In the genomic region with DNA sequence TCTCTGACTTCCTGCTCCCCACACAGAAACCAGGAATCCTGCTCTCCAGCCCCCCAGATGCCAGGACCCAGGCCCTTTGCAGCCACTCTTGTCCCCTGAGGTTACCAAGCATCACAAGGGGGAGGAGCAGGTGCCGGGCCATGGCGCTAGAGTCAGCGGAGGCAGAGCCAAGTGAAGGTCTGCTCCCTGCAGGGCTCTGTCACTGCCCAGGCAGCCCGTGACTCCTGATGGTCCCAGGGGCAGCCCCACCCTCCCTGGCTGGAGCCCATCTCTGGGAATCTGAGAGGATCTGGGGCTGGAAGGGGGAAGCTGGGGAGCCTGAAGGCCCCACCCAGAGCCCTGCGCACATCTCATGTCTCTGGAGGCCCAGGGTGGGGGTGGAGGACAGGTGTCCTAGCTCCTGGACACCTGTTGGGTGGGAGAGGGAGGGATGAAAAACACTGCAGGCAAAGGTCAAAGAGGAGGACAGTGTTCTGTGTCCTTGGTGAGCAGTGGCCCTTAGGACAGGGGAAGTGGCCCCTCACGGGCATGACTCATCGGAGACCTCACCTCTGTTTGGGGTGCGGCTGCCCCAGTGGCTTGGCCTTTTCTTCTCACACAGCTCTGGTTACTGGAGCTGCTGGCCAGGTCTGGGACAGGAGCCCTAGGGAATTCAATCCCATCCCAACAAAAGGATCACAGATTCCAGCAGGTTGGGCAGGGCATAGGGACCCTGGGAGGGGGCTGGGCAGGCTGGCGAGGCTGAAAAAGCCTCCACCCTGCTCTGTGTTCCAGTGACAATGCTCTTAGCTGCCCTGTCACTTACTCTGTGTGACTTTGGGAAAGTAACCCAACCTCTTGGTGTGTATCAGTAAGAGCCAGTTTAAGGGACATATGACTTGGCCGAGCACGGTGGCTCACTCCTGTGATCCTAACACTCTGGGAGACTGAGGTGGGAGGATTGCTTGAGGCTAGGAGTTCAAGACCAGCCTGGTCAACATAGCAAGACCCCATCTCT, we compare ENCODE assay signal across 23 cellular contexts. TPM values are rescaled to one million over a fixed set of nuclear protein-coding genes. Genes with fewer than 3 reads are reported as not detected.
A peak's percentile ranks its signal among the peaks of the same experiment; 100 is the strongest.
DNase-seq lines count a peak whose midpoint lies in the region; ATAC-seq, FAIRE-seq and TF ChIP-seq lines count a peak whose summit lies in the region.
"Had no signal": no experiment of that assay in that cellular context is flagged by ENCODE, and none has a peak within 500 bp of the region (broad histone marks: within the 10 kb centered on the region; RNA-seq: fewer than 3 reads in every experiment).

Gene PRSS36, minus strand, starts transcription at position 173 of the 997 bp plus-strand sequence. Its CDS starts 31 bp downstream, at position 142.

- TF ChIP-seq RAD21 in H1 (IDR thresholded peaks at IDR 0.05 in 1 of 2, conservative IDR thresholded peaks at IDR 0.05 in 1 of 2; ENCODE audit: low read depth in 2 of 2, low read length in 2 of 2): no peak

- H3K27me3 ChIP-seq in H1 (replicated peaks in 1 of 4; ENCODE audit: control insufficient read depth in 3 of 4, extremely low read depth in 1 of 4, insufficient read depth in 3 of 4, low read length in 3 of 4): peaks cover 0 to 11% (median 5%) of the 10 kb centered on the region in 4 experiments; a peak in 4 of 7 replicates
- H3K27me3 ChIP-seq in naive thymus-derived CD4-positive, alpha-beta T cell (ENCODE audit: control insufficient read depth in 2 of 2, insufficient read depth in 2 of 2, low read length in 2 of 2): no peaks in the 10 kb centered on the region
- H3K27me3 ChIP-seq in breast epithelium: no peaks in the 10 kb centered on the region
- H3K27me3 ChIP-seq: testis had no signal

- H3K4me2 ChIP-seq in H1 (ENCODE audit: insufficient read depth in 1 of 2, low read depth in 2 of 2, low read length in 2 of 2): peak within 1 kb of the TSS; percentile 57 to 77; a peak in 3 of 4 replicates

- peaks cover 7% of the 10 kb centered on the region; the same call in 1 of the 2 replicates for H3K23me2 ChIP-seq in H1 (ENCODE audit: low read depth, low read length)

- H2BK20ac ChIP-seq in H1 (ENCODE audit: low read length): no peak within 1 kb of the TSS

- no peak for TF ChIP-seq CTCF in CD14-positive monocyte (IDR thresholded peaks at IDR 0.05)
- no peak for TF ChIP-seq CTCF in HEK293 (tag by site-specific recombination; IDR thresholded peaks at IDR 0.05)
- no peak for TF ChIP-seq CTCF in H1 (IDR thresholded peaks at IDR 0.05; ENCODE audit: control extremely low read depth in 1 of 3, insufficient read depth in 1 of 3, low read depth in 1 of 3, low read length in 3 of 3)
- TF ChIP-seq CTCF in breast epithelium (IDR thresholded peaks at IDR 0.05): no peak

- intact Hi-C loops in CD14-positive monocyte (cut with micrococcal nuclease): loop anchor here (10.0 kb wide), 4 partner anchors 55 to 165 kb away; partner anchors contain the start of genes HSD3B7 (in 1 of the 2), PYDC1 (in 1 of the 2), TRIM72 (in 1 of the 2) and VKORC1 (in 1 of the 2)
- intact Hi-C loops in naive thymus-derived CD4-positive, alpha-beta T cell (cut with micrococcal nuclease): no loop called here
- intact Hi-C loops in breast epithelium (cut with DNase I; ENCODE audit: low total_unique reads): no loop called here

- peak within 1 kb of the TSS; percentile 26; the same call in 1 of the 2 replicates for H2BK5ac ChIP-seq in H1 (ENCODE audit: low read depth, low read length)

- DNase-seq in CD14-positive monocyte (ENCODE audit: low spot score) (peak; percentile 75), H1 (ENCODE audit: low read depth in 1 of 2, low spot score in 2 of 2) (no peak), activated gamma-delta T cell treated with Interleukin-2 at 50 U/mL for 16 hours (no peak), breast epithelium (ENCODE audit: low spot score in 2 of 2) (no peak)
- DNase-seq in naive thymus-derived CD4-positive, alpha-beta T cell: no peak
- no peak for DNase-seq in stimulated activated CD4-positive, alpha-beta T cell treated with anti-CD3 and anti-CD28 coated beads, Interleukin-1b, Interleukin-23, amount 100 ng/mL, for 48 hours
- DNase-seq: activated CD4-positive, alpha-beta T cell treated with anti-CD3 and anti-CD28 coated beads, Interleukin-2, amount 10 ng/mL, durations not matched to agents 24 days and 14 days; activated naive CD8-positive, alpha-beta T cell treated with anti-CD3 and anti-CD28 coated beads, Interleukin-2, amount 50 U/mL, for 24 hours; foreskin fibroblast; GOT3; NCI-H2029; NCI-H510A; nucleus accumbens; right cardiac atrium; SW 1271; testis had no signal

- CTCF ChIA-PET in HEK293 (lab: Yijun Ruan, JAX) (interaction anchor here (1.0 kb wide), 1 partner anchor 8 kb away, joined by 4 read pairs; no protein-coding TSS in a partner anchor), H1 (lab: Charles Lee; ENCODE audit: partially characterized antibody) (interaction anchor here (1.0 to 1.5 kb wide), 4 partner anchors 8 to 72 kb away, joined by 3 to 6 read pairs (median 4); no protein-coding TSS in a partner anchor)
- CTCF ChIA-PET in naive thymus-derived CD4-positive, alpha-beta T cell (lab: Charles Lee): no interaction called here

- H3K27ac ChIP-seq in HEK293 (ENCODE audit: extremely low read depth, low read depth, low read length) (no peak within 1 kb of the TSS), H1 (ENCODE audit: low read depth, low read length) (no peak within 1 kb of the TSS), breast epithelium (no peak within 1 kb of the TSS)
- H3K27ac ChIP-seq in naive thymus-derived CD4-positive, alpha-beta T cell (ENCODE audit: low read depth, low read length): no peak within 1 kb of the TSS
- H3K27ac ChIP-seq: epithelial cell of prostate, RWPE1, testis had no signal

- H2AFZ ChIP-seq in H1 (ENCODE audit: low read length): no peak within 1 kb of the TSS

- H3K4me3 ChIP-seq in HEK293 (ENCODE audit: low read depth, low read length) (no peak within 1 kb of the TSS), H1 (ENCODE audit: extremely low read depth in 1 of 4, insufficient read depth in 2 of 4, low read depth in 3 of 4, low read length in 4 of 4) (peak within 1 kb of the TSS in 1 of 4 experiments; percentile 59; a peak in 1 of 8 replicates), breast epithelium (peak within 1 kb of the TSS in 1 of 3 donors; percentile 15)
- H3K4me3 ChIP-seq in naive thymus-derived CD4-positive, alpha-beta T cell (ENCODE audit: low read length): no peak within 1 kb of the TSS

- peak within 1 kb of the TSS; percentile 73 to 89 (median 87) for H3K27ac Mint-ChIP-seq in CD14-positive monocyte
- no peak within 1 kb of the TSS for H3K27ac Mint-ChIP-seq in naive thymus-derived CD4-positive, alpha-beta T cell
- H3K27ac Mint-ChIP-seq: activated CD4-positive, alpha-beta T cell treated with anti-CD3 and anti-CD28 coated beads, Interleukin-2, amount 10 ng/mL, durations not matched to agents 24 days and 14 days; activated naive CD8-positive, alpha-beta T cell treated with anti-CD3 and anti-CD28 coated beads, Interleukin-2, amount 50 U/mL, for 24 hours; stimulated activated effector memory CD8-positive, alpha-beta T cell treated with anti-CD3 and anti-CD28 coated beads, Interleukin-12 subunit alpha, Interleukin-12 subunit beta, amount 100 ng/mL, for 72 hours had no signal

- H3K4me1 ChIP-seq in HEK293 (ENCODE audit: control insufficient read depth, insufficient read depth, low read length) (no peaks in the 10 kb centered on the region), H1 (replicated peaks in 1 of 4; ENCODE audit: control insufficient read depth in 3 of 4, insufficient read depth in 4 of 4, low read length in 3 of 4) (peaks cover 0 to 18% (median 4%) of the 10 kb centered on the region in 4 experiments; a peak in 5 of 7 replicates), breast epithelium (no peaks in the 10 kb centered on the region)
- no peaks in the 10 kb centered on the region for H3K4me1 ChIP-seq in naive thymus-derived CD4-positive, alpha-beta T cell (ENCODE audit: control insufficient read depth in 2 of 2, insufficient read depth in 2 of 2, low read length in 2 of 2)
- H3K4me1 ChIP-seq: testis had no signal

- H4K8ac ChIP-seq in H1 (ENCODE audit: extremely low read depth, insufficient read depth, low read length): no peak within 1 kb of the TSS; the same call in 1 of the 2 replicates

- H3K79me1 ChIP-seq in H1 (ENCODE audit: low read depth, low read length): no peaks in the 10 kb centered on the region

- H3K4ac ChIP-seq in H1 (replicated peaks; ENCODE audit: insufficient read length, low read depth, low read length): no peak within 1 kb of the TSS

- TF ChIP-seq POLR2A in H1 (IDR thresholded peaks at IDR 0.05; ENCODE audit: control extremely low read depth in 1 of 2, low read depth in 2 of 2, low read length in 2 of 2) (no peak), breast epithelium (IDR thresholded peaks at IDR 0.05) (no peak)

- H2AK5ac ChIP-seq in H1 (ENCODE audit: low read depth, low read length): no peak within 1 kb of the TSS; the same call in 1 of the 2 replicates

- 0 out of 2 replicates have a peak within 1 kb of the TSS, but pooled peaks have one; percentile 53 for H2BK12ac ChIP-seq in H1 (ENCODE audit: low read depth, low read length)

- H3K18ac ChIP-seq in H1 (ENCODE audit: extremely low read depth, low read length): peak within 1 kb of the TSS; percentile 19; the same call in 1 of the 2 replicates

- peak within 1 kb of the TSS; percentile 81 for H2BK15ac ChIP-seq in H1 (ENCODE audit: low read length)

- H2BK120ac ChIP-seq in H1 (replicated peaks; ENCODE audit: low read depth, low read length): no peak within 1 kb of the TSS

- WGBS in H1 (ENCODE audit: extremely low coverage in 1 of 2, insufficient coverage in 1 of 2, insufficient read length in 1 of 2, insufficient replicate concordance in 2 of 2, low coverage in 1 of 2, low lambda C conversion rate in 2 of 2, missing lambda C conversion rate in 1 of 2), 2 experiments: 87% methylated on average over 6 of the region's 11 CpGs; no CpG with 5 or more reads in 1 of the 2 experiments

- no peaks in the 10 kb centered on the region for H4K20me1 ChIP-seq in H1 (replicated peaks in 1 of 2; ENCODE audit: control insufficient read depth in 1 of 2, insufficient read depth in 2 of 2, low read length in 2 of 2)

- peaks cover 46% of the 10 kb centered on the region for H3K4me1 Mint-ChIP-seq in CD14-positive monocyte
- H3K4me1 Mint-ChIP-seq in naive thymus-derived CD4-positive, alpha-beta T cell: peaks cover 0 to 6% (median 0%) of the 10 kb centered on the region in 7 donors
- H3K4me1 Mint-ChIP-seq: activated naive CD8-positive, alpha-beta T cell treated with anti-CD3 and anti-CD28 coated beads, Interleukin-2, amount 50 U/mL, for 24 hours; stimulated activated effector memory CD8-positive, alpha-beta T cell treated with anti-CD3 and anti-CD28 coated beads, Interleukin-12 subunit alpha, Interleukin-12 subunit beta, amount 100 ng/mL, for 72 hours had no signal

- H3K9me3 Mint-ChIP-seq in CD14-positive monocyte: peaks cover 0 to 5% (median 0%) of the 10 kb centered on the region in 7 donors
- H3K9me3 Mint-ChIP-seq in naive thymus-derived CD4-positive, alpha-beta T cell: peaks cover 0 to 1% (median 0%) of the 10 kb centered on the region in 11 donors
- H3K9me3 Mint-ChIP-seq: activated CD4-positive, alpha-beta T cell treated with anti-CD3 and anti-CD28 coated beads, Interleukin-2, amount 10 ng/mL, durations not matched to agents 24 days and 14 days; activated naive CD8-positive, alpha-beta T cell treated with anti-CD3 and anti-CD28 coated beads, Interleukin-2, amount 50 U/mL, for 24 hours; stimulated activated effector memory CD8-positive, alpha-beta T cell treated with anti-CD3 and anti-CD28 coated beads, Interleukin-12 subunit alpha, Interleukin-12 subunit beta, amount 100 ng/mL, for 72 hours had no signal

- H3K56ac ChIP-seq in H1 (replicated peaks; ENCODE audit: insufficient read length, low read depth, low read length): no peak within 1 kb of the TSS

- no peak within 1 kb of the TSS for H3K9ac ChIP-seq in H1 (replicated peaks in 1 of 4; ENCODE audit: extremely low read depth in 1 of 4, low read depth in 3 of 4, low read length in 3 of 4)

- no peak within 1 kb of the TSS for H3K14ac ChIP-seq in H1 (ENCODE audit: insufficient read length)

- ATAC-seq in naive thymus-derived CD4-positive, alpha-beta T cell: peak; percentile 45
- ATAC-seq in GM21576 (IDR thresholded peaks at IDR 0.05; ENCODE audit: unreplicated experiment): no peak
- ATAC-seq: activated naive CD8-positive, alpha-beta T cell treated with anti-CD3 and anti-CD28 coated beads, Interleukin-2, amount 50 U/mL, for 24 hours; stimulated activated effector memory CD8-positive, alpha-beta T cell treated with anti-CD3 and anti-CD28 coated beads, Interleukin-12 subunit alpha, Interleukin-12 subunit beta, amount 100 ng/mL, for 72 hours had no signal

- no peak within 1 kb of the TSS for H4K91ac ChIP-seq in H1 (replicated peaks; ENCODE audit: insufficient read length, low read length)

- no peaks in the 10 kb centered on the region for H3K79me2 ChIP-seq in H1 (ENCODE audit: control insufficient read depth in 1 of 2, insufficient read depth in 2 of 2, low read length in 2 of 2)

- H3K9me3 ChIP-seq in HEK293 (ENCODE audit: control insufficient read depth, insufficient read depth, low read depth, low read length) (no peaks in the 10 kb centered on the region), H1 (ENCODE audit: insufficient read depth in 2 of 2, low read depth in 1 of 2, low read length in 1 of 2) (no peaks in the 10 kb centered on the region), breast epithelium (no peaks in the 10 kb centered on the region)
- no peaks in the 10 kb centered on the region for H3K9me3 ChIP-seq in naive thymus-derived CD4-positive, alpha-beta T cell (ENCODE audit: control insufficient read depth in 2 of 3, low read length in 3 of 3)
- H3K9me3 ChIP-seq: testis had no signal

- no peak within 1 kb of the TSS for H4K5ac ChIP-seq in H1 (ENCODE audit: insufficient read length, low read depth, low read length)

- FAIRE-seq in H1 (lab: Jason Lieb, UNC): no peak
- FAIRE-seq: GM18507, TTC549 had no signal

- TF ChIP-seq EP300 in H1 (IDR thresholded peaks at IDR 0.05; ENCODE audit: borderline replicate concordance in 1 of 2, low read depth in 2 of 2, low read length in 2 of 2): no peak

- no peaks in the 10 kb centered on the region for H3K36me3 ChIP-seq in HEK293 (ENCODE audit: control insufficient read depth in 2 of 2, insufficient read depth in 1 of 2, low read length in 2 of 2)
- no peaks in the 10 kb centered on the region for H3K36me3 ChIP-seq in H1 (ENCODE audit: control insufficient read depth in 2 of 4, insufficient read depth in 4 of 4, low read length in 3 of 4)
- no peaks in the 10 kb centered on the region for H3K36me3 ChIP-seq in naive thymus-derived CD4-positive, alpha-beta T cell (ENCODE audit: control insufficient read depth in 2 of 3, insufficient read depth in 3 of 3, low read length in 3 of 3)
- H3K36me3 ChIP-seq in breast epithelium: no peaks in the 10 kb centered on the region

- no peak within 1 kb of the TSS for H3K23ac ChIP-seq in H1 (ENCODE audit: insufficient read length)

- H3K4me3 Mint-ChIP-seq in CD14-positive monocyte: peak within 1 kb of the TSS in 1 of 2 donors; percentile 67
- no peak within 1 kb of the TSS for H3K4me3 Mint-ChIP-seq in naive thymus-derived CD4-positive, alpha-beta T cell
- H3K4me3 Mint-ChIP-seq: activated CD4-positive, alpha-beta T cell treated with anti-CD3 and anti-CD28 coated beads, Interleukin-2, amount 10 ng/mL, durations not matched to agents 24 days and 14 days; activated naive CD8-positive, alpha-beta T cell treated with anti-CD3 and anti-CD28 coated beads, Interleukin-2, amount 50 U/mL, for 24 hours; stimulated activated effector memory CD8-positive, alpha-beta T cell treated with anti-CD3 and anti-CD28 coated beads, Interleukin-12 subunit alpha, Interleukin-12 subunit beta, amount 100 ng/mL, for 72 hours had no signal

- POLR2A ChIA-PET in HEK293 (lab: Yijun Ruan, JAX): no interaction called here
- POLR2A ChIA-PET in H1 (lab: Charles Lee; ENCODE audit: partially characterized antibody): interaction anchor here (0.5 to 34.9 kb wide), 7 partner anchors 8 to 48 kb away, joined by 3 to 713 read pairs (median 5); partner anchors contain the start of genes BCKDK, FUS, KAT8 and PRSS8
- POLR2A ChIA-PET in naive thymus-derived CD4-positive, alpha-beta T cell (lab: Charles Lee): no interaction called here

- H3K36me3 Mint-ChIP-seq in CD14-positive monocyte: no peaks in the 10 kb centered on the region
- H3K36me3 Mint-ChIP-seq in naive thymus-derived CD4-positive, alpha-beta T cell: no peaks in the 10 kb centered on the region
- H3K36me3 Mint-ChIP-seq: stimulated activated effector memory CD8-positive, alpha-beta T cell treated with anti-CD3 and anti-CD28 coated beads, Interleukin-12 subunit alpha, Interleukin-12 subunit beta, amount 100 ng/mL, for 72 hours had no signal

- peaks cover 0 to 5% (median 4%) of the 10 kb centered on the region in 3 donors for H3K27me3 Mint-ChIP-seq in CD14-positive monocyte (ENCODE audit: low read depth in 3 of 3)
- peaks cover 0 to 6% (median 0%) of the 10 kb centered on the region in 5 donors for H3K27me3 Mint-ChIP-seq in naive thymus-derived CD4-positive, alpha-beta T cell

RNA-seq across cellular contexts. Expression of gene PRSS36, which starts in this region (rescaled TPM):
- polyA plus RNA-seq in CD14-positive monocyte (1 to 10 TPM; 3.1 to 4.2 TPM), H1 (2011; rRNA removed) (1.9 and 3.1 TPM in 2 replicates)
- total RNA-seq in H1 (2021; fragmentation: NEBNext Ultra II Directional; extraction: Animal tissue kit (Norgen Biotek cat#: 25700)): 1.3 TPM in 2 replicates
- 2.3 TPM for polyA plus RNA-seq in H1 (2011; cell fraction: cytosol; rRNA removed)
- polyA plus RNA-seq in H1 (2011; cell fraction: nucleus; rRNA removed): 3.5 TPM
- polyA plus RNA-seq in H1 (2012, experiment 1 of 2): 0.76 to 1.4 TPM (median 1.1 TPM) in 4 replicates
- polyA plus RNA-seq in H1 (2012, experiment 2 of 2): 0.33 TPM
- polyA plus RNA-seq in H1 (2013, experiment 1 of 2): 0.87 TPM
- 0.68 TPM for polyA plus RNA-seq in H1 (2013, experiment 2 of 2)
- 0.41 TPM in 1 of 2 replicates, not detected in the other for polyA minus RNA-seq in H1 (2011; rRNA and poly(A)+ RNA removed)
- polyA minus RNA-seq in H1 (2011; cell fraction: cytosol; rRNA and poly(A)+ RNA removed): not detected
- polyA minus RNA-seq in H1 (2011; cell fraction: nucleus; rRNA and poly(A)+ RNA removed): 1.7 TPM
- 1 to 10 TPM in 2 of 5 experiments, under 1 TPM in 3; 0.13 to 2.9 (median 0.69) TPM for total RNA-seq in naive thymus-derived CD4-positive, alpha-beta T cell
- polyA plus RNA-seq in naive thymus-derived CD4-positive, alpha-beta T cell: 1 to 10 TPM; 1.2 to 1.3 TPM
- 1 to 10 TPM in 2 of 3 donors, under 1 TPM in 1; 0.98 to 8.3 (median 2.0) TPM for total RNA-seq in breast epithelium

Comparison
In these comparisons a context has a peak if more than half of its experiments do, and no peak if none do; other contexts are left out.
1. H3K27ac Mint-ChIP-seq: peak in CD14-positive monocyte (7 of 7); none in naive thymus-derived CD4-positive, alpha-beta T cell (0 of 9).
2. intact Hi-C loops: an anchor here in CD14-positive monocyte (10.0 kb wide); none called in naive thymus-derived CD4-positive, alpha-beta T cell and breast epithelium.